8 cellular contexts compared by ENCODE assay signal in the genomic region with DNA sequence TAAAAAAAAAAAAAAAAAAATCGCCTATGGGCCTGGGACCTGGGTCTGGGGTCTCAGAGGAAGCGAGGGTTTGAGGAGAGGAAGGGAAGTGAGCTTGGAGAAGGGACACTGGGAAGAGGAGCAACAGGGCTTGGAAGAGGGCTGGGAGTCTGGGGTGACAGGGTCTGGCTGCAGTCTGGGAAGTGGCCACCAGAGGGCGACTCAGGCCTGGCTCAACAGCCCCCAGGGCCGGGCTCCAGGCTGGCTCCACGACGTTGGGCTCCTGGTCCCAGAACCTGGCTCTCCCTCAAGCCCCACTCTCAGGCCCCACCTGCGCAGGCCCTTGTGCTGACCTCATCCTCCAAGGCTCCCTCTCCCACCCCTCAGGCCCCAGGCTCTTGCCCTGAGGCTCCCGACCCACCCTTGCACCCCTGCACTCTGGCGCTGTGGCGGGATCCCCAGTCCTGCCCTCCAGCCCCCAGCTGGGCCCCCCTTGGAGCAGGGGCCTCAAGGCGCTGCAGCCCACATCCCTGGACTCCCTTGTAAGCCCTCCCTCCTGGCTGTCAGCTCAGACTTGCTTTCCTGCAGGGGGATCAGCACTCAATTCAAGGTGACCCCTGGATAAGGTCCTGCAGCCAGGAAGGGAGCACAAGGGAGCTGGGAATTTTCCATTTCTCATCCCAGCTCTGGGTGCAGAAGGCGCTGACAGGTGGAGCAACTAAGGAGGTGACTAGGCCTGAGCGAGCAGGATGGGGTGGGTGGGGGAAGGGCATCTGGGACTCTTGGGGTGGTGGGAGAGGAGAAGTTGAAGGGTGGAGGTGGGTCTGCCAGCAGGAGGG. TPM values are rescaled to one million over a fixed set of nuclear protein-coding genes. Genes with fewer than 3 reads are reported as not detected.
DNase-seq lines count a peak whose midpoint lies in the region; ATAC-seq and TF ChIP-seq lines count a peak whose summit lies in the region.

No MANE protein-coding gene starts in this region.

- H3K4me3 ChIP-seq in AG09309 (ENCODE audit: control insufficient read depth, low read depth, low read length) (no peak overlapping the region), adrenal gland (no peak overlapping the region), heart right ventricle (no peak overlapping the region)

- no peaks in the 10 kb centered on the region for H3K9me3 ChIP-seq in T-helper 17 cell (ENCODE audit: control insufficient read depth, low read length, poor library complexity, severe bottlenecking)
- H3K9me3 ChIP-seq in adrenal gland (replicated peaks in 1 of 3): no peaks in the 10 kb centered on the region
- no peaks in the 10 kb centered on the region for H3K9me3 ChIP-seq in heart right ventricle

- H3K27me3 ChIP-seq in adrenal gland: no peaks in the 10 kb centered on the region
- H3K27me3 ChIP-seq in heart right ventricle: no peaks in the 10 kb centered on the region

- peaks cover 2% of the 10 kb centered on the region for H3K36me3 Mint-ChIP-seq in T-helper 17 cell (ENCODE audit: low read depth)

- H3K4me1 Mint-ChIP-seq in T-helper 17 cell: peaks cover 21% of the 10 kb centered on the region

- H3K27ac Mint-ChIP-seq in T-helper 17 cell: no peak overlapping the region

- intact Hi-C loops in adrenal gland (cut with DNase I) (loop anchor here (5.0 kb wide), 3 partner anchors 93 to 218 kb away; no protein-coding TSS in a partner anchor), heart right ventricle (cut with DNase I) (loop anchor here (1.0 to 10.0 kb wide), 16 partner anchors 13 to 395 kb away; partner anchors contain the start of genes NYAP1 (in 7 of the 10), GIGYF1 (in 5 of the 10), EPO (in 2 of the 10) and GNB2 (in 1 of the 10))

- H3K27ac ChIP-seq in adrenal gland (peak overlapping the region in 2 of 5 donors; percentile 33 to 41), heart right ventricle (peak overlapping the region in 8 of 10 donors; percentile 29 to 76 (median 66))

- in situ Hi-C loops in GM18951 (cut with MboI; ENCODE audit: low sequenced_read_pairs, unreplicated experiment): no loop called here

- ATAC-seq in T-helper 17 cell (peak; percentile 89), heart right ventricle (peak; percentile 69 to 81 (median 75)), HG02973 (IDR thresholded peaks at IDR 0.05; ENCODE audit: unreplicated experiment) (no peak)

- TF ChIP-seq POLR2A in GM18951 (IDR thresholded peaks at IDR 0.05; ENCODE audit: extremely low read depth, insufficient read depth, insufficient read length) (peak; percentile 36), adrenal gland (IDR thresholded peaks at IDR 0.05) (no peak)

- H3K36me3 ChIP-seq in adrenal gland (replicated peaks in 1 of 2) (peaks cover 0 to 46% of the 10 kb centered on the region in 2 donors), heart right ventricle (peaks cover 0 to 84% (median 13%) of the 10 kb centered on the region in 9 donors)

- DNase-seq in AG09309 (ENCODE audit: low read depth): no peak
- peak; percentile 59 for DNase-seq in NCI-H1105 treated with DMSO at 0.1 percent for 48 hours (lab: John Stamatoyannopoulos, UW)
- DNase-seq in T-helper 17 cell: peak; percentile 71 to 87 (median 80)
- DNase-seq in adrenal gland: peak; percentile 84 to 95 (median 92)
- peak; percentile 86 to 92 for DNase-seq in heart right ventricle
- peak; percentile 82 for DNase-seq in putamen (ENCODE audit: low spot score)

- TF ChIP-seq CTCF in AG09309 (IDR thresholded peaks at IDR 0.05; ENCODE audit: control insufficient read depth, insufficient read depth, low read depth, low read length, missing control alignments) (peak; percentile 95), adrenal gland (IDR thresholded peaks at IDR 0.05) (peak; percentile 92 to 99 (median 96)), heart right ventricle (IDR thresholded peaks at IDR 0.05) (peak; percentile 90 to 95 (median 94))

- H3K4me3 Mint-ChIP-seq in T-helper 17 cell: peak overlapping the region; percentile 47

- H3K27me3 Mint-ChIP-seq in T-helper 17 cell: no peaks in the 10 kb centered on the region

- WGBS in adrenal gland, 4 donors: 11 to 29% (median 29%) methylated on average over 7 to 13 of the region's 13 CpGs
- 24 to 26% methylated on average over 12 to 13 of the region's 13 CpGs for WGBS in heart right ventricle, 2 donors

- H3K4me1 ChIP-seq in adrenal gland (replicated peaks in 1 of 2) (peaks cover 17 to 36% of the 10 kb centered on the region in 2 donors), heart right ventricle (peaks cover 17 to 90% (median 55%) of the 10 kb centered on the region in 9 donors)

RNA-seq across cellular contexts. Expression of gene SPACDR, which starts 5.4 kb away (rescaled TPM):
- total RNA-seq in T-helper 17 cell: 1 to 10 TPM; 1.4 to 1.7 TPM
- total RNA-seq in adrenal gland: under 1 TPM in 3 of 8 donors, not detected in 5; 0.36 to 0.50 (median 0.48) TPM
- polyA plus RNA-seq in adrenal gland: 1 to 10 TPM in 2 of 3 donors, not detected in 1; 1.2 to 2.9 TPM
- 1 to 10 TPM in 2 of 10 donors, under 1 TPM in 4, not detected in 4; 0.28 to 1.1 (median 0.54) TPM for total RNA-seq in heart right ventricle
- 1 to 10 TPM in 1 of 2 donors, under 1 TPM in 1; 0.93 to 1.3 TPM for polyA plus RNA-seq in heart right ventricle

RNA-seq across cellular contexts. Expression of gene TSC22D4, which starts 9.6 kb away (rescaled TPM):
- 100 to 1,000 TPM in 1 of 2 donors, 10 to 100 TPM in 1; 94.7 to 104 TPM for total RNA-seq in T-helper 17 cell
- 10 to 100 TPM; 41.4 to 96.1 (median 60.7) TPM for total RNA-seq in adrenal gland
- 10 to 100 TPM; 11.2 to 80.5 (median 73.6) TPM for polyA plus RNA-seq in adrenal gland
- total RNA-seq in heart right ventricle: 10 to 100 TPM; 36.0 to 72.3 (median 46.7) TPM
- polyA plus RNA-seq in heart right ventricle: 10 to 100 TPM; 46.0 to 53.7 TPM

RNA-seq across cellular contexts. Expression of gene NYAP1, which starts 14.3 kb away (rescaled TPM):
- total RNA-seq in T-helper 17 cell (1 to 10 TPM; 1.3 TPM), adrenal gland (1 to 10 TPM in 7 of 8 donors, not detected in 1; 1.4 to 3.6 (median 3.3) TPM), heart right ventricle (under 1 TPM; 0.10 to 0.86 (median 0.30) TPM)
- polyA plus RNA-seq in adrenal gland (10 to 100 TPM in 1 of 3 donors, 1 to 10 TPM in 1, under 1 TPM in 1; 0.79 to 26.1 (median 2.8) TPM), heart right ventricle (under 1 TPM; 0.30 to 0.59 TPM)

RNA-seq across cellular contexts. Expression of gene PPP1R35, which starts 33.1 kb away (rescaled TPM):
- total RNA-seq in T-helper 17 cell (10 to 100 TPM; 45.2 to 48.1 TPM), adrenal gland (10 to 100 TPM; 29.9 to 64.9 (median 49.7) TPM), heart right ventricle (10 to 100 TPM in 7 of 10 donors, 1 to 10 TPM in 3; 7.5 to 18.2 (median 11.3) TPM)
- polyA plus RNA-seq in adrenal gland (100 to 1,000 TPM in 2 of 3 donors, 1 to 10 TPM in 1; 8.5 to 283 (median 231) TPM), heart right ventricle (10 to 100 TPM; 30.3 to 60.4 TPM)

RNA-seq across cellular contexts. Expression of gene MEPCE, which starts 39.8 kb away (rescaled TPM):
- total RNA-seq in T-helper 17 cell (10 to 100 TPM; 66.1 to 66.8 TPM), adrenal gland (10 to 100 TPM; 24.8 to 76.8 (median 51.8) TPM), heart right ventricle (10 to 100 TPM; 17.2 to 27.7 (median 23.0) TPM)
- polyA plus RNA-seq in adrenal gland (10 to 100 TPM; 36.7 to 54.6 (median 47.9) TPM), heart right ventricle (10 to 100 TPM; 15.1 to 18.7 TPM)
